10 cellular contexts compared by ENCODE assay signal in the genomic region with DNA sequence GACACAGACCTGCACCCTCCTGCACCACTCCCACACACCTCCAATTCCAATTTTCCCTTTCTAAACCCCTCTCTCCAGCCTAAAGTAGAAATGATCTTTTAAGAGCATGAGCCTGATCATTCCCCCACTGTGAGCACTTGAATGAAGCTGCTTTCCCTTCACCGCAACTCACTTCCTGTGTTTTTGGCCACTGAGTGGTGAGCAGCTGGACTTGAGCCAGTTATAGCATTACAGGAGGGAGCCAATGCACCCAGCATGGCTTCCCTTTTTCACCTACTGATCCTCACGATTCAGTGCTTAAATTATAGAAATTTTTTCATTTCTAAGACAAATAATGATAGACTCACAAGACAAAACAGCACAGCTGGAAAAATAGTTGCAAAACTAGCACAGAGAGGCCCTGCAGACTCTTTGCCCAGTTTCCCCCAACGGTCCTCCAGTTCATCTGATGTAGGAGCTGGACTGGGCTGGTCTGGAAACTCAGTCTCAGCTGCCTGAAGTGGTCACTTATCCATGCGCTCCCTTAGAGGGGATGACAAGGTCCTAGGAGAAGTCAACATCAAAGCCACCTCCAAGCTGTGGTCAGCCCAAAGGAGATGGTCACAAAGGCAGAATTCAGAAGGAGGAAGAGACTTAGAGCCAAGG. TPM values are rescaled to one million over a fixed set of nuclear protein-coding genes. Genes with fewer than 3 reads are reported as not detected.
DNase-seq lines count a peak whose midpoint lies in the region; ATAC-seq, FAIRE-seq and TF ChIP-seq lines count a peak whose summit lies in the region.
"Had no signal": no experiment of that assay in that cellular context is flagged by ENCODE, and none has a peak within 500 bp of the region (broad histone marks: within the 10 kb centered on the region; RNA-seq: fewer than 3 reads in every experiment).

No MANE protein-coding gene starts in this region.

- H3K4me2 ChIP-seq in MM.1S (ENCODE audit: low read depth, low read length) (no peak overlapping the region), astrocyte (ENCODE audit: low read length) (peak overlapping the region; percentile 58), trophoblast cell (ENCODE audit: low read length) (no peak overlapping the region), SK-N-SH (no peak overlapping the region)

- no peak overlapping the region for H2BK12ac ChIP-seq in trophoblast cell (ENCODE audit: low read length)

- no peaks in the 10 kb centered on the region for H3K79me2 ChIP-seq in MM.1S (ENCODE audit: low read length)
- no peaks in the 10 kb centered on the region for H3K79me2 ChIP-seq in astrocyte (ENCODE audit: insufficient read depth, low read length)
- no peaks in the 10 kb centered on the region for H3K79me2 ChIP-seq in trophoblast cell (ENCODE audit: control insufficient read depth, insufficient read depth, low read length, poor library complexity)
- H3K79me2 ChIP-seq in SK-N-SH (ENCODE audit: insufficient read depth), result no peaks in the 10 kb centered on the region

- H4K12ac ChIP-seq in trophoblast cell (ENCODE audit: low read depth, low read length), result no peak overlapping the region

- H2AK5ac ChIP-seq in trophoblast cell (ENCODE audit: low read length), result no peak overlapping the region

- no peak overlapping the region for H4K91ac ChIP-seq in trophoblast cell (ENCODE audit: low read depth, low read length)

- H2AFZ ChIP-seq in MM.1S (ENCODE audit: low read length), result no peak overlapping the region
- no peak overlapping the region for H2AFZ ChIP-seq in astrocyte (ENCODE audit: low read depth, low read length)
- H2AFZ ChIP-seq in trophoblast cell (ENCODE audit: insufficient read depth, low read length, poor library complexity), result no peak overlapping the region
- H2AFZ ChIP-seq in SK-N-SH (ENCODE audit: low read depth), result no peak overlapping the region

- no peak for ATAC-seq in HG02763 (IDR thresholded peaks at IDR 0.05; ENCODE audit: unreplicated experiment)

- H3K9me3 Mint-ChIP-seq in astrocyte (ENCODE audit: unreplicated experiment), result peaks cover 19% of the 10 kb centered on the region

- H3K9ac ChIP-seq in MM.1S (ENCODE audit: low read length), result no peak overlapping the region
- H3K9ac ChIP-seq in astrocyte (ENCODE audit: low read length), result no peak overlapping the region
- H3K9ac ChIP-seq in trophoblast cell (ENCODE audit: low read length), result no peak overlapping the region
- no peak overlapping the region for H3K9ac ChIP-seq in SK-N-SH

- H3K27me3 ChIP-seq in MM.1S (replicated peaks; ENCODE audit: insufficient read depth, low read length) (no peaks in the 10 kb centered on the region), astrocyte (ENCODE audit: insufficient read depth, low read length) (peaks cover 20% of the 10 kb centered on the region), trophoblast cell (ENCODE audit: insufficient read depth, low read length) (no peaks in the 10 kb centered on the region), SK-N-SH (ENCODE audit: insufficient read depth) (peaks cover 21% of the 10 kb centered on the region; the same call in 1 of the 2 replicates)

- no peak overlapping the region for H2BK5ac ChIP-seq in trophoblast cell (ENCODE audit: low read depth, low read length, poor library complexity)

- H2BK120ac ChIP-seq in trophoblast cell (ENCODE audit: insufficient read depth, low read length, poor library complexity), result no peak overlapping the region

- H3K4me1 ChIP-seq in MM.1S (ENCODE audit: low read length), result no peaks in the 10 kb centered on the region
- peaks cover 8% of the 10 kb centered on the region for H3K4me1 ChIP-seq in astrocyte (ENCODE audit: insufficient read depth, low read length)
- H3K4me1 ChIP-seq in trophoblast cell (ENCODE audit: control insufficient read depth in 1 of 2, insufficient read depth in 2 of 2, low read length in 2 of 2), result no peaks in the 10 kb centered on the region
- H3K4me1 ChIP-seq in SK-N-SH (ENCODE audit: control insufficient read depth in 1 of 2, insufficient read depth in 2 of 2, low read depth in 1 of 2, low read length in 1 of 2), result no peaks in the 10 kb centered on the region

- H3K27ac ChIP-seq in MM.1S (ENCODE audit: low read length), result no peak overlapping the region
- H3K27ac ChIP-seq in astrocyte (ENCODE audit: low read depth, low read length), result no peak overlapping the region
- no peak overlapping the region for H3K27ac ChIP-seq in trophoblast cell (ENCODE audit: low read depth, low read length)
- H3K27ac ChIP-seq in SK-N-SH (ENCODE audit: low read depth in 2 of 2, low read length in 1 of 2), result no peak overlapping the region

- H3K36me3 ChIP-seq in MM.1S (replicated peaks; ENCODE audit: insufficient read depth, low read length) (no peaks in the 10 kb centered on the region), astrocyte (ENCODE audit: insufficient read depth, low read length) (no peaks in the 10 kb centered on the region), trophoblast cell (ENCODE audit: control insufficient read depth in 1 of 2, insufficient read depth in 2 of 2, low read length in 2 of 2) (no peaks in the 10 kb centered on the region), SK-N-SH (replicated peaks in 1 of 2; ENCODE audit: control insufficient read depth in 1 of 2, insufficient read depth in 2 of 2, low read length in 1 of 2) (no peaks in the 10 kb centered on the region)

- H3K18ac ChIP-seq in trophoblast cell (ENCODE audit: low read length), result no peak overlapping the region

- H4K20me1 ChIP-seq in MM.1S (ENCODE audit: insufficient read depth, low read length) (no peaks in the 10 kb centered on the region), astrocyte (ENCODE audit: insufficient read depth, low read length) (no peaks in the 10 kb centered on the region), SK-N-SH (ENCODE audit: insufficient read depth) (no peaks in the 10 kb centered on the region)

- peaks cover 45% of the 10 kb centered on the region for H3K27me3 Mint-ChIP-seq in astrocyte (ENCODE audit: low read depth, unreplicated experiment)

- no peak overlapping the region for H3K23ac ChIP-seq in trophoblast cell (ENCODE audit: low read length)

- H4K8ac ChIP-seq in trophoblast cell (ENCODE audit: low read depth, low read length), result no peak overlapping the region

- peaks cover 9% of the 10 kb centered on the region for H3K36me3 Mint-ChIP-seq in astrocyte (ENCODE audit: low read depth, unreplicated experiment)

- no peaks in the 10 kb centered on the region for H3K9me2 ChIP-seq in MM.1S (replicated peaks; ENCODE audit: insufficient read depth, low read length)
- no peaks in the 10 kb centered on the region for H3K9me2 ChIP-seq in SK-N-SH

- H3K9me3 ChIP-seq in MM.1S (replicated peaks; ENCODE audit: insufficient read depth, low read length) (no peaks in the 10 kb centered on the region), astrocyte (ENCODE audit: insufficient read depth, low read depth, low read length) (no peaks in the 10 kb centered on the region), trophoblast cell (ENCODE audit: insufficient read depth, low read depth, low read length) (peaks cover 3% of the 10 kb centered on the region), SK-N-SH (no peaks in the 10 kb centered on the region)

- H3K4me3 ChIP-seq in MM.1S (ENCODE audit: low read length) (no peak overlapping the region), astrocyte (ENCODE audit: insufficient read depth, low read depth, low read length) (no peak overlapping the region), trophoblast cell (ENCODE audit: low read depth, low read length) (no peak overlapping the region), SK-N-SH (ENCODE audit: low read depth in 2 of 2, low read length in 1 of 2) (no peak overlapping the region)

- H3K79me1 ChIP-seq in trophoblast cell (ENCODE audit: low read length), result no peaks in the 10 kb centered on the region

- H3F3A ChIP-seq in MM.1S (ENCODE audit: insufficient read depth, low read length), result 0 out of 2 replicates have a peak, but pooled peaks cover 3% of the 10 kb centered on the region
- H3F3A ChIP-seq in SK-N-SH (replicated peaks; ENCODE audit: insufficient read depth), result no peaks in the 10 kb centered on the region

- H3K14ac ChIP-seq in trophoblast cell (ENCODE audit: low read length), result no peak overlapping the region

- peak; percentile 76 for DNase-seq in Daoy (ENCODE audit: low read depth)
- peak; percentile 21 for DNase-seq in MM.1S
- peak; percentile 64 for DNase-seq in astrocyte (ENCODE audit: low read depth)
- peak; percentile 7 for DNase-seq in midbrain (lab: John Stamatoyannopoulos, UW)
- DNase-seq in trophoblast cell, result no peak
- no peak for DNase-seq in SK-N-SH
- DNase-seq in DMS 273 (lab: John Stamatoyannopoulos, UW; ENCODE audit: unreplicated experiment), result no peak
- DNase-seq: effector CD8-positive, alpha-beta T cell; mammary epithelial cell had no signal

- no peak for FAIRE-seq in astrocyte (lab: Jason Lieb, UNC)

- TF ChIP-seq CTCF in MM.1S (IDR thresholded peaks at IDR 0.05; ENCODE audit: low read length) (no peak), astrocyte (IDR thresholded peaks at IDR 0.05; ENCODE audit: insufficient read depth, low read depth, low read length) (no peak), SK-N-SH (IDR thresholded peaks at IDR 0.05) (no peak)

- TF ChIP-seq EP300 in SK-N-SH (IDR thresholded peaks at IDR 0.05; ENCODE audit: borderline replicate concordance in 1 of 2, low read depth in 1 of 2, low read length in 1 of 2), result no peak

- peak overlapping the region; percentile 23 for H3K27ac Mint-ChIP-seq in astrocyte (ENCODE audit: unreplicated experiment)

- no peak overlapping the region for H3K4ac ChIP-seq in trophoblast cell (ENCODE audit: low read depth, low read length)

- H3K4me1 Mint-ChIP-seq in astrocyte (ENCODE audit: low read depth, unreplicated experiment), result peaks cover 2% of the 10 kb centered on the region

- no peak overlapping the region for H3K4me3 Mint-ChIP-seq in astrocyte (ENCODE audit: unreplicated experiment)

- CTCF ChIA-PET in SK-N-SH (lab: Yijun Ruan, JAX), result interaction anchor here (0.9 to 3.7 kb wide), 5 partner anchors 10 to 75 kb away, joined by 3 to 15 read pairs (median 5); no protein-coding TSS in a partner anchor

- no CpG with 5 or more reads among the region's 4 CpGs for WGBS in trophoblast cell (ENCODE audit: extremely low coverage, insufficient coverage, insufficient read length)
- WGBS in SK-N-SH (ENCODE audit: low lambda C conversion rate), result 34% methylated on average over 3 of the region's 4 CpGs

- TF ChIP-seq RAD21 in SK-N-SH (IDR thresholded peaks at IDR 0.05; ENCODE audit: low read length), result no peak

- POLR2A ChIA-PET in SK-N-SH (lab: Yijun Ruan, JAX), result no interaction called here

RNA-seq across cellular contexts. Expression of a gene that starts 9.8 kb away (rescaled TPM):
- total RNA-seq in Daoy (2014; rRNA removed; shearing (Covaris generic)), result not detected in 2 replicates
- total RNA-seq in astrocyte, result 0.07 TPM in 1 of 2 replicates, not detected in the other
- polyA plus RNA-seq in trophoblast cell (2013), result 0.39 and 0.45 TPM in 2 replicates
- polyA plus RNA-seq in SK-N-SH (2012; rRNA removed), result 0.08 and 0.21 TPM in 2 replicates
- 0.27 and 0.38 TPM in 2 replicates for polyA plus RNA-seq in SK-N-SH (2012; cell fraction: cytosol; rRNA removed)
- 0.13 and 0.18 TPM in 2 replicates for polyA plus RNA-seq in SK-N-SH (2012; cell fraction: nucleus; rRNA removed)
- polyA plus RNA-seq: mammary epithelial cell had no signal

RNA-seq across cellular contexts. Expression of a gene that starts 28.0 kb away (rescaled TPM):
- total RNA-seq in Daoy (2014; rRNA removed; shearing (Covaris generic)), result 43.7 and 51.4 TPM in 2 replicates
- 77.2 and 85.1 TPM in 2 replicates for total RNA-seq in astrocyte
- polyA plus RNA-seq in trophoblast cell (2013), result 5.7 and 6.0 TPM in 2 replicates
- polyA plus RNA-seq in SK-N-SH (2012; rRNA removed), result 8.3 and 9.4 TPM in 2 replicates
- polyA plus RNA-seq in SK-N-SH (2012; cell fraction: cytosol; rRNA removed), result 4.9 and 6.9 TPM in 2 replicates
- polyA plus RNA-seq in SK-N-SH (2012; cell fraction: nucleus; rRNA removed), result 21.0 and 23.6 TPM in 2 replicates

RNA-seq across cellular contexts. Expression of a gene that starts 41.6 kb away (rescaled TPM):
- total RNA-seq in Daoy (2014; rRNA removed; shearing (Covaris generic)), result 15.2 and 20.0 TPM in 2 replicates
- 3.9 and 7.5 TPM in 2 replicates for total RNA-seq in astrocyte
- 0.03 and 0.04 TPM in 2 replicates for polyA plus RNA-seq in trophoblast cell (2013)
- 0.42 and 0.56 TPM in 2 replicates for polyA plus RNA-seq in SK-N-SH (2012; rRNA removed)
- 0.36 and 0.62 TPM in 2 replicates for polyA plus RNA-seq in SK-N-SH (2012; cell fraction: cytosol; rRNA removed)
- polyA plus RNA-seq in SK-N-SH (2012; cell fraction: nucleus; rRNA removed), result 0.33 and 0.64 TPM in 2 replicates

RNA-seq across cellular contexts. Expression of a gene that starts 50.8 kb away (rescaled TPM):
- 9.6 and 19.0 TPM in 2 replicates for total RNA-seq in Daoy (2014; rRNA removed; shearing (Covaris generic))
- total RNA-seq in astrocyte, result 2.3 and 2.5 TPM in 2 replicates
- polyA plus RNA-seq in trophoblast cell (2013), result not detected in 2 replicates
- 0.21 and 1.1 TPM in 2 replicates for polyA plus RNA-seq in SK-N-SH (2012; rRNA removed)
- 0.09 and 0.17 TPM in 2 replicates for polyA plus RNA-seq in SK-N-SH (2012; cell fraction: cytosol; rRNA removed)
- 0.14 and 0.32 TPM in 2 replicates for polyA plus RNA-seq in SK-N-SH (2012; cell fraction: nucleus; rRNA removed)

Comparison
In these comparisons a context has a peak if more than half of its experiments do, and no peak if none do; other contexts are left out.
1. DNase-seq: peak in Daoy (single experiment), MM.1S (single experiment), astrocyte (single experiment) and midbrain (single experiment); none in trophoblast cell (0 of 2), SK-N-SH (single experiment) and DMS 273 (single experiment).